In genomic region chr17:27529230-27529796, GRCh38 we compare ENCODE assay signal across 9 cellular contexts.
A peak's percentile ranks its signal among the peaks of the same experiment; 100 is the strongest.
DNase-seq lines count a peak whose midpoint lies in the region; ATAC-seq and TF ChIP-seq lines count a peak whose summit lies in the region.
"Had no signal": no experiment of that assay in that cellular context is flagged by ENCODE, and none has a peak within 500 bp of the region (broad histone marks: within the 10 kb centered on the region; RNA-seq: fewer than 3 reads in every experiment).

No MANE protein-coding gene starts in this region.

- H3K4me3 Mint-ChIP-seq in Caco-2 (ENCODE audit: unreplicated experiment), result no peak overlapping the region

- H3K4me3 ChIP-seq in Caco-2 (ENCODE audit: low read depth, low read length) (no peak overlapping the region), HUES48 (ENCODE audit: low read depth, low read length) (no peak overlapping the region), Peyer's patch (no peak overlapping the region)

- H3K27ac ChIP-seq in HUES48 (ENCODE audit: low read depth, low read length), result peak overlapping the region; percentile 5
- no peak overlapping the region for H3K27ac ChIP-seq in Peyer's patch

- POLR2A ChIA-PET in Caco-2 (lab: Charles Lee), result no interaction called here

- TF ChIP-seq CTCF in Caco-2 (IDR thresholded peaks at IDR 0.05; ENCODE audit: insufficient read depth in 1 of 2, low read depth in 1 of 2, low read length in 1 of 2, severe bottlenecking in 1 of 2, unreplicated experiment in 1 of 2) (peak in 1 of 2 experiments; percentile 9), Peyer's patch (IDR thresholded peaks at IDR 0.05) (no peak)

- TF ChIP-seq POLR2A in Peyer's patch (IDR thresholded peaks at IDR 0.05), result no peak

- BruUV-seq in Caco-2 (replicated peaks; lab: Mats Ljungman, UMichigan), result no TSS peak

- no peak for DNase-seq in Caco-2
- peak; percentile 78 for DNase-seq in UCSD-AML1 (lab: John Stamatoyannopoulos, UW; ENCODE audit: unreplicated experiment)
- DNase-seq in lung microvascular endothelial cell (ENCODE audit: low read depth in 2 of 2), result peak; percentile 31 to 34
- DNase-seq in foreskin melanocyte, result no peak
- no peak for DNase-seq in SK-N-DZ (ENCODE audit: low spot score)
- no peak for DNase-seq in Peyer's patch
- DNase-seq: NCI-H2029 treated with DMSO at 0.1 percent for 48 hours had no signal

- no peaks in the 10 kb centered on the region for H3K9me3 ChIP-seq in Caco-2
- H3K9me3 ChIP-seq in HUES48 (ENCODE audit: control insufficient read depth, insufficient read depth, low read length), result no peaks in the 10 kb centered on the region
- no peaks in the 10 kb centered on the region for H3K9me3 ChIP-seq in Peyer's patch

- H3K9me3 Mint-ChIP-seq in Caco-2 (ENCODE audit: unreplicated experiment), result no peaks in the 10 kb centered on the region

- H3K36me3 ChIP-seq in Caco-2 (ENCODE audit: control insufficient read depth, insufficient read depth, low read length) (no peaks in the 10 kb centered on the region), HUES48 (ENCODE audit: control insufficient read depth, insufficient read depth, low read length) (no peaks in the 10 kb centered on the region), Peyer's patch (no peaks in the 10 kb centered on the region)

- peaks cover 72% of the 10 kb centered on the region for H3K4me1 Mint-ChIP-seq in Caco-2 (ENCODE audit: low read depth, unreplicated experiment)

- H3K9ac ChIP-seq in HUES48 (ENCODE audit: low read depth, low read length), result no peak overlapping the region

- no peak for ATAC-seq in HG02970 (IDR thresholded peaks at IDR 0.05; ENCODE audit: low FRiP score, unreplicated experiment)

- peaks cover 5% of the 10 kb centered on the region for H3K36me3 Mint-ChIP-seq in Caco-2 (ENCODE audit: insufficient read depth, unreplicated experiment)

- peak overlapping the region; percentile 39 for H3K27ac Mint-ChIP-seq in Caco-2 (ENCODE audit: unreplicated experiment)

- H3K27me3 ChIP-seq in Caco-2 (replicated peaks; ENCODE audit: control insufficient read depth, insufficient read depth, low read length), result no peaks in the 10 kb centered on the region
- no peaks in the 10 kb centered on the region for H3K27me3 ChIP-seq in HUES48 (ENCODE audit: control insufficient read depth, insufficient read depth, low read length)
- no peaks in the 10 kb centered on the region for H3K27me3 ChIP-seq in Peyer's patch

- intact Hi-C loops in Caco-2 (cut with micrococcal nuclease; ENCODE audit: unreplicated experiment), result no loop called here

- CTCF ChIA-PET in Caco-2 (lab: Charles Lee), result no interaction called here

- H3K4me1 ChIP-seq in Caco-2, result peaks cover 50% of the 10 kb centered on the region
- H3K4me1 ChIP-seq in HUES48 (ENCODE audit: control insufficient read depth, insufficient read depth, low read length), result peaks cover 63% of the 10 kb centered on the region
- H3K4me1 ChIP-seq in Peyer's patch, result peaks cover under 1 to 43% (median 6%) of the 10 kb centered on the region in 4 donors

- no peaks in the 10 kb centered on the region for H3K27me3 Mint-ChIP-seq in Caco-2 (ENCODE audit: insufficient read depth, unreplicated experiment)

Comparison
In these comparisons a context has a peak if more than half of its experiments do, and no peak if none do; other contexts are left out.
1. DNase-seq: peak in UCSD-AML1 (single experiment) and lung microvascular endothelial cell (2 of 2); none in Caco-2 (0 of 2), foreskin melanocyte (single experiment), SK-N-DZ (single experiment) and Peyer's patch (0 of 3).